1 cellular context compared by ENCODE assay signal in the genomic region with DNA sequence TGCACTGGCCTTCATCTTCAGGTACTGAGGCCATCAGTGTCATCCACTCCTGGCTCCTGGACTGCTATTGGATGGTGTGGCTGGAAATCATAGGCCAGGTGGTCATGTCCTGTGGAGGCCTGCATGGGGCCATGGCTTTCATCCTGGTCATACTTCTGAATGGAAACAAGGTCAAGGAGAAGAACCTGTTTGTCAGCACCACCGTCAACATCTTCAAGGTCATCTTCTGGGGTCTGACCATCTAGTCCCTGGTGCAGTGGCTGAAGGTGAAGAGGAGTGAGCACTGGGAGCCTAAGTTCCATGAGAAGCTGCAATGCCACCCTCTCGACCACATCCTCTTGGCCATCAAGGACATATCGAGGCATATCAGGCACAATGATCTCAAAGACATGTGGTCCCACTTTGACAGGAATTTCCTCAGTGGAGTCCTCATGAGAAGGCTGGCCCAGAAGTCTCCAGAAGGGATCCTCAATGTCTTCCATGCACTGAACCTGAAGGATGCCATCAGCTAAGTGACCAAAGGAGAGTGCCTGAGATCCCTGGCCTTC.
A peak's percentile ranks its signal among the peaks of the same experiment; 100 is the strongest.
TF ChIP-seq lines count a peak whose summit lies in the region.

No MANE protein-coding gene starts in this region.

TF ChIP-seq in K562, 482 proteins besides CTCF, POLR2A, EP300 and RAD21 (continued from another document):
- TF ChIP-seq, protein P1, sequence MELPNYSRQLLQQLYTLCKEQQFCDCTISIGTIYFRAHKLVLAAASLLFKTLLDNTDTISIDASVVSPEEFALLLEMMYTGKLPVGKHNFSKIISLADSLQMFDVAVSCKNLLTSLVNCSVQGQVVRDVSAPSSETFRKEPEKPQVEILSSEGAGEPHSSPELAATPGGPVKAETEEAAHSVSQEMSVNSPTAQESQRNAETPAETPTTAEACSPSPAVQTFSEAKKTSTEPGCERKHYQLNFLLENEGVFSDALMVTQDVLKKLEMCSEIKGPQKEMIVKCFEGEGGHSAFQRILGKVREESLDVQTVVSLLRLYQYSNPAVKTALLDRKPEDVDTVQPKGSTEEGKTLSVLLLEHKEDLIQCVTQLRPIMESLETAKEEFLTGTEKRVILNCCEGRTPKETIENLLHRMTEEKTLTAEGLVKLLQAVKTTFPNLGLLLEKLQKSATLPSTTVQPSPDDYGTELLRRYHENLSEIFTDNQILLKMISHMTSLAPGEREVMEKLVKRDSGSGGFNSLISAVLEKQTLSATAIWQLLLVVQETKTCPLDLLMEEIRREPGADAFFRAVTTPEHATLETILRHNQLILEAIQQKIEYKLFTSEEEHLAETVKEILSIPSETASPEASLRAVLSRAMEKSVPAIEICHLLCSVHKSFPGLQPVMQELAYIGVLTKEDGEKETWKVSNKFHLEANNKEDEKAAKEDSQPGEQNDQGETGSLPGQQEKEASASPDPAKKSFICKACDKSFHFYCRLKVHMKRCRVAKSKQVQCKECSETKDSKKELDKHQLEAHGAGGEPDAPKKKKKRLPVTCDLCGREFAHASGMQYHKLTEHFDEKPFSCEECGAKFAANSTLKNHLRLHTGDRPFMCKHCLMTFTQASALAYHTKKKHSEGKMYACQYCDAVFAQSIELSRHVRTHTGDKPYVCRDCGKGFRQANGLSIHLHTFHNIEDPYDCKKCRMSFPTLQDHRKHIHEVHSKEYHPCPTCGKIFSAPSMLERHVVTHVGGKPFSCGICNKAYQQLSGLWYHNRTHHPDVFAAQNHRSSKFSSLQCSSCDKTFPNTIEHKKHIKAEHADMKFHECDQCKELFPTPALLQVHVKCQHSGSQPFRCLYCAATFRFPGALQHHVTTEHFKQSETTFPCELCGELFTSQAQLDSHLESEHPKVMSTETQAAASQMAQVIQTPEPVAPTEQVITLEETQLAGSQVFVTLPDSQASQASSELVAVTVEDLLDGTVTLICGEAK (IDR thresholded peaks at IDR 0.05), result no peak
- TF ChIP-seq, protein P1 (CRISPR knock-in tag; IDR thresholded peaks at IDR 0.05), result peak; percentile 61; the same call in 1 of the 2 replicates
- TF ChIP-seq ETS2 (tag; IDR thresholded peaks at IDR 0.05; ENCODE audit: borderline replicate concordance, poor library complexity, severe bottlenecking), result peak; percentile 21
- no peak for TF ChIP-seq EP400 (IDR thresholded peaks at IDR 0.05)
- TF ChIP-seq ZNF263 (CRISPR knock-in tag; IDR thresholded peaks at IDR 0.05; ENCODE audit: borderline replicate concordance), result peak; percentile 47; the same call in 1 of the 2 replicates
- TF ChIP-seq SREBF1 (IDR thresholded peaks at IDR 0.05; ENCODE audit: borderline replicate concordance, low read depth, low read length), result no peak
- TF ChIP-seq POLR2AphosphoS5 (IDR thresholded peaks at IDR 0.05; ENCODE audit: control insufficient read depth, insufficient read depth, low read depth, low read length), result peak; percentile 17; the same call in 1 of the 2 replicates
- peak; percentile 67 for TF ChIP-seq CBFB (CRISPR knock-in tag; IDR thresholded peaks at IDR 0.05)
